In the genomic region with DNA sequence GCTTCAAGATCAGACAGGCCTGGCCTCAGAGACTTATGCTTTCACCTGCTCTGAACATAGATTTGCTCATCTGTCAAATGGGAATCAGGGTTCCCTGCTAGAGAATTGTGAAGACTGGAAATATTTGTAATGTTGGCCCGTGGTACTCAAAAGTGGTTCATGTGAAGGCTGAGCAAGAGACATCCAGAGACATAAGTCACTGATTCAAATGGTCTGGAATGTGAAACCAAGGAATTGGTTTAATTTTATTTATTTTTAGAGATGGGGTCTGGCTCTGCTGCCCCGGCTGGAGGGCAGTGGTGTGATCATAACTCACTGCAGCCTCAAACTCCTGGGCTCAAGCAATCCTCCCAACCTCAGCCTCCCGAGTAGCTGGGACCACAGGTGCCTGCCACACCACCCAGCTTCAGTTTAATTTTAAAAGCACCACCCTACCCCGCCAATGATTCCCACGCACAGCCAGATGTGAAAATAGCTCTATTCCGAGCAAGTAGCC, we compare ENCODE assay signal across 16 cellular contexts.
A peak's percentile ranks its signal among the peaks of the same experiment; 100 is the strongest.
DNase-seq lines count a peak whose midpoint lies in the region; ATAC-seq and TF ChIP-seq lines count a peak whose summit lies in the region.
"Had no signal": no experiment of that assay in that cellular context is flagged by ENCODE, and none has a peak within 500 bp of the region (broad histone marks: within the 10 kb centered on the region; RNA-seq: fewer than 3 reads in every experiment).

No MANE protein-coding gene starts in this region.

- H3K4me1 ChIP-seq in lower lobe of right lung = peaks cover 69% of the 10 kb centered on the region
- peaks cover 50 to 63% of the 10 kb centered on the region in 2 donors for H3K4me1 ChIP-seq in thyroid gland

- DNase-seq in activated naive CD4-positive, alpha-beta T cell treated with anti-CD3 and anti-CD28 coated beads, Interleukin-2, amount 50 U/mL, for 72 hours (ENCODE audit: low spot score in 2 of 2) = no peak
- no peak for DNase-seq in activated naive CD4-positive, alpha-beta T cell (lab: John Stamatoyannopoulos, UW)
- no peak for DNase-seq in lower lobe of right lung
- no peak for DNase-seq in thyroid gland
- DNase-seq in GM19240 (ENCODE audit: insufficient read length, low spot score) = no peak
- no peak for DNase-seq in HK-2 (ENCODE audit: unreplicated experiment)
- no peak for DNase-seq in progenitor cell of endocrine pancreas (ENCODE audit: low spot score, unreplicated experiment)
- DNase-seq: activated CD8-positive, alpha-beta T cell treated with anti-CD3 and anti-CD28 coated beads, Interleukin-2, amount 10 ng/mL, durations not matched to agents 7 days and 5 days; activated naive CD4-positive, alpha-beta T cell treated with anti-CD3 and anti-CD28 coated beads, Interleukin-2, amount 50 U/mL, for 16 hours; central memory CD4-positive, alpha-beta T cell; NCI-H1694 treated with DMSO at 0.1 percent for 48 hours had no signal

- no peaks in the 10 kb centered on the region for H3K9me3 Mint-ChIP-seq in activated naive CD4-positive, alpha-beta T cell treated with anti-CD3 and anti-CD28 coated beads, Interleukin-2, amount 50 U/mL, for 72 hours
- H3K9me3 Mint-ChIP-seq in IgD-negative memory B cell (no peaks in the 10 kb centered on the region), progenitor cell of endocrine pancreas (ENCODE audit: low read depth) (no peaks in the 10 kb centered on the region)
- H3K9me3 Mint-ChIP-seq: T-helper 2 cell treated with Interferon-gamma antibody and Interleukin-4, amounts not matched to agents 5 μg/mL and 100 μg/mL, for 36 hours had no signal

- no peak for TF ChIP-seq POLR2A in thyroid gland (IDR thresholded peaks at IDR 0.05)

- TF ChIP-seq CTCF in lower lobe of right lung (IDR thresholded peaks at IDR 0.05) = no peak
- TF ChIP-seq CTCF in thyroid gland (IDR thresholded peaks at IDR 0.05) = no peak
- TF ChIP-seq CTCF in progenitor cell of endocrine pancreas (IDR thresholded peaks at IDR 0.05; ENCODE audit: unreplicated experiment) = no peak

- H3K27ac ChIP-seq in lower lobe of right lung (peak overlapping the region; percentile 78), thyroid gland (peak overlapping the region; percentile 89 to 96 (median 91))
- H3K27ac ChIP-seq: epithelial cell of prostate, RWPE1 had no signal

- H3K36me3 ChIP-seq in lower lobe of right lung (no peaks in the 10 kb centered on the region), thyroid gland (no peaks in the 10 kb centered on the region)

- H3K4me3 Mint-ChIP-seq in IgD-negative memory B cell (peak overlapping the region in 2 of 4 donors; percentile 21 to 61), progenitor cell of endocrine pancreas (ENCODE audit: low read depth) (no peak overlapping the region)
- H3K4me3 Mint-ChIP-seq: activated CD8-positive, alpha-beta T cell treated with anti-CD3 and anti-CD28 coated beads, Interleukin-2, amount 10 ng/mL, durations not matched to agents 7 days and 5 days; T-helper 2 cell treated with Interferon-gamma antibody and Interleukin-4, amounts not matched to agents 5 μg/mL and 100 μg/mL, for 36 hours had no signal

- H3K27me3 Mint-ChIP-seq in IgD-negative memory B cell (no peaks in the 10 kb centered on the region), progenitor cell of endocrine pancreas (no peaks in the 10 kb centered on the region)

- H3K27me3 ChIP-seq in lower lobe of right lung (ENCODE audit: low read depth) (no peaks in the 10 kb centered on the region), thyroid gland (no peaks in the 10 kb centered on the region)

- ATAC-seq in activated naive CD4-positive, alpha-beta T cell treated with anti-CD3 and anti-CD28 coated beads, Interleukin-2, amount 50 U/mL, for 72 hours = no peak
- ATAC-seq in lower lobe of right lung = no peak
- ATAC-seq: activated CD8-positive, alpha-beta T cell treated with anti-CD3 and anti-CD28 coated beads, Interleukin-2, amount 10 ng/mL, durations not matched to agents 7 days and 5 days had no signal

- 93 to 95% methylated on average over 6 of the region's 6 CpGs for WGBS in thyroid gland, 2 donors

- H3K9me3 ChIP-seq in lower lobe of right lung = no peaks in the 10 kb centered on the region
- no peaks in the 10 kb centered on the region for H3K9me3 ChIP-seq in thyroid gland

- H3K4me1 Mint-ChIP-seq in IgD-negative memory B cell (peaks cover 24 to 38% (median 33%) of the 10 kb centered on the region in 3 donors), progenitor cell of endocrine pancreas (ENCODE audit: low read depth) (no peaks in the 10 kb centered on the region)

- intact Hi-C loops in lower lobe of right lung (cut with DNase I) (no loop called here), thyroid gland (cut with DNase I) (no loop called here)

- no peak overlapping the region for H3K4me3 ChIP-seq in lower lobe of right lung
- no peak overlapping the region for H3K4me3 ChIP-seq in thyroid gland (replicated peaks in 1 of 3)
- H3K4me3 ChIP-seq: smooth muscle cell had no signal

- H3K27ac Mint-ChIP-seq in activated naive CD4-positive, alpha-beta T cell treated with anti-CD3 and anti-CD28 coated beads, Interleukin-2, amount 50 U/mL, for 72 hours = peak overlapping the region; percentile 70 to 77
- H3K27ac Mint-ChIP-seq in IgD-negative memory B cell = peak overlapping the region; percentile 69 to 96 (median 93)
- no peak overlapping the region for H3K27ac Mint-ChIP-seq in progenitor cell of endocrine pancreas
- H3K27ac Mint-ChIP-seq: activated CD8-positive, alpha-beta T cell treated with anti-CD3 and anti-CD28 coated beads, Interleukin-2, amount 10 ng/mL, durations not matched to agents 7 days and 5 days; T-helper 2 cell treated with Interferon-gamma antibody and Interleukin-4, amounts not matched to agents 5 μg/mL and 100 μg/mL, for 36 hours had no signal

- H3K36me3 Mint-ChIP-seq in activated naive CD4-positive, alpha-beta T cell treated with anti-CD3 and anti-CD28 coated beads, Interleukin-2, amount 50 U/mL, for 72 hours = no peaks in the 10 kb centered on the region
- H3K36me3 Mint-ChIP-seq in IgD-negative memory B cell (peaks cover 4% of the 10 kb centered on the region), progenitor cell of endocrine pancreas (ENCODE audit: insufficient read depth) (no peaks in the 10 kb centered on the region)
